In genomic region chr3:10025205-10026083, GRCh38 we compare ENCODE assay signal across 8 cellular contexts. TPM values are rescaled to one million over a fixed set of nuclear protein-coding genes. Genes with fewer than 3 reads are reported as not detected.
DNase-seq lines count a peak whose midpoint lies in the region; ATAC-seq, FAIRE-seq and TF ChIP-seq lines count a peak whose summit lies in the region.

No MANE protein-coding gene starts in this region.

- CTCF ChIA-PET in CD4-positive, alpha-beta memory T cell (lab: Charles Lee; ENCODE audit: partially characterized antibody), result interaction anchor here (1.0 kb wide), 1 partner anchor 238 kb away, joined by 4 read pairs; no protein-coding TSS in a partner anchor

- H3K4me3 Mint-ChIP-seq in CD4-positive, alpha-beta memory T cell, result peak overlapping the region; percentile 94 to 99 (median 96)
- H3K4me3 Mint-ChIP-seq in endothelial cell (ENCODE audit: unreplicated experiment), result peak overlapping the region; percentile 98

- POLR2A ChIA-PET in CD4-positive, alpha-beta memory T cell (lab: Charles Lee; ENCODE audit: partially characterized antibody), result interaction anchor here (0.7 to 2.5 kb wide), 14 partner anchors 13 to 233 kb away, joined by 3 to 20 read pairs (median 3); partner anchors contain the start of genes ARPC4, CRELD1, EMC3 and TATDN2

- no peaks in the 10 kb centered on the region for H3K9me3 ChIP-seq in CD4-positive, alpha-beta memory T cell (ENCODE audit: control insufficient read depth in 1 of 2, low read length in 2 of 2)
- no peaks in the 10 kb centered on the region for H3K9me3 ChIP-seq in neuron (ENCODE audit: low read length)

- intact Hi-C loops in CD4-positive, alpha-beta memory T cell (cut with micrococcal nuclease), result loop anchor here (1.0 to 2.0 kb wide), 6 partner anchors 15 to 200 kb away; partner anchors contain the start of genes BRK1, CRELD1, EMC3 and JAGN1

- TF ChIP-seq CTCF in endothelial cell (IDR thresholded peaks at IDR 0.05; ENCODE audit: unreplicated experiment) (no peak), D721Med (IDR thresholded peaks at IDR 0.05; ENCODE audit: insufficient read depth, missing control alignments) (no peak)

- H3K27me3 ChIP-seq in CD4-positive, alpha-beta memory T cell (ENCODE audit: insufficient read depth, low read length), result no peaks in the 10 kb centered on the region
- no peaks in the 10 kb centered on the region for H3K27me3 ChIP-seq in neuron (ENCODE audit: insufficient read depth, low read length)

- peaks cover 9 to 43% (median 19%) of the 10 kb centered on the region in 4 donors for H3K4me1 Mint-ChIP-seq in CD4-positive, alpha-beta memory T cell
- H3K4me1 Mint-ChIP-seq in endothelial cell (ENCODE audit: unreplicated experiment), result peaks cover 4% of the 10 kb centered on the region

- peak overlapping the region; percentile 75 for H2AFZ ChIP-seq in neuron (ENCODE audit: low read depth, low read length)

- H3K4me3 ChIP-seq in CD4-positive, alpha-beta memory T cell (ENCODE audit: low read length in 2 of 2), result peak overlapping the region; percentile 77 to 84
- peak overlapping the region; percentile 67 for H3K4me3 ChIP-seq in neuron (ENCODE audit: low read length)

- peaks cover 10 to 40% of the 10 kb centered on the region in 2 donors for H3K36me3 Mint-ChIP-seq in CD4-positive, alpha-beta memory T cell
- H3K36me3 Mint-ChIP-seq in endothelial cell (ENCODE audit: low read depth, unreplicated experiment), result peaks cover 18% of the 10 kb centered on the region

- no peak for FAIRE-seq in D721Med (lab: Jason Lieb, UNC)

- no peaks in the 10 kb centered on the region for H3K27me3 Mint-ChIP-seq in CD4-positive, alpha-beta memory T cell
- H3K27me3 Mint-ChIP-seq in endothelial cell (ENCODE audit: unreplicated experiment), result peaks cover 2% of the 10 kb centered on the region

- ATAC-seq in GM19023 (IDR thresholded peaks at IDR 0.05; ENCODE audit: unreplicated experiment), result no peak

- H3K27ac ChIP-seq in CD4-positive, alpha-beta memory T cell (ENCODE audit: low read depth, low read length), result peak overlapping the region; percentile 87

- peaks cover 20% of the 10 kb centered on the region for H3K36me3 ChIP-seq in CD4-positive, alpha-beta memory T cell (ENCODE audit: insufficient read depth, low read length)
- peaks cover 44% of the 10 kb centered on the region for H3K36me3 ChIP-seq in neuron (ENCODE audit: insufficient read depth, low read length)

- DNase-seq in CD4-positive, alpha-beta memory T cell, result no peak
- DNase-seq in NCI-H69 (lab: John Stamatoyannopoulos, UW), result peak; percentile 34
- DNase-seq in endothelial cell (ENCODE audit: low spot score), result no peak
- DNase-seq in DMS79 treated with DMSO at 0.1 percent for 48 hours (lab: John Stamatoyannopoulos, UW), result no peak
- no peak for DNase-seq in D721Med (ENCODE audit: insufficient read length, low spot score)
- DNase-seq in hippocampal formation (lab: John Stamatoyannopoulos, UW), result no peak

- peaks cover 0 to 2% (median 0%) of the 10 kb centered on the region in 8 donors for H3K9me3 Mint-ChIP-seq in CD4-positive, alpha-beta memory T cell
- no peaks in the 10 kb centered on the region for H3K9me3 Mint-ChIP-seq in endothelial cell (ENCODE audit: unreplicated experiment)

- peak overlapping the region; percentile 97 to 99 (median 98) for H3K27ac Mint-ChIP-seq in CD4-positive, alpha-beta memory T cell
- peak overlapping the region; percentile 89 for H3K27ac Mint-ChIP-seq in endothelial cell (ENCODE audit: unreplicated experiment)

- H3K4me1 ChIP-seq in CD4-positive, alpha-beta memory T cell (ENCODE audit: insufficient read depth, low read length), result peaks cover 25% of the 10 kb centered on the region
- H3K4me1 ChIP-seq in neuron (ENCODE audit: insufficient read depth, low read length), result peaks cover 13% of the 10 kb centered on the region

RNA-seq across cellular contexts. Expression of gene FANCD2, which starts 0.8 kb away (rescaled TPM):
- 10 to 100 TPM; 28.1 to 28.3 TPM for total RNA-seq in CD4-positive, alpha-beta memory T cell
- 1 to 10 TPM; 5.3 TPM for polyA plus RNA-seq in CD4-positive, alpha-beta memory T cell
- 14.5 TPM for total RNA-seq in endothelial cell (ENCODE audit: unreplicated experiment)

RNA-seq across cellular contexts. Expression of gene EMC3, which starts 38.8 kb away (rescaled TPM):
- 10 to 100 TPM; 33.4 to 37.9 TPM for total RNA-seq in CD4-positive, alpha-beta memory T cell
- 10 to 100 TPM; 76.5 to 76.8 TPM for polyA plus RNA-seq in CD4-positive, alpha-beta memory T cell
- total RNA-seq in endothelial cell (ENCODE audit: unreplicated experiment), result 45.4 TPM
